In the genomic region with DNA sequence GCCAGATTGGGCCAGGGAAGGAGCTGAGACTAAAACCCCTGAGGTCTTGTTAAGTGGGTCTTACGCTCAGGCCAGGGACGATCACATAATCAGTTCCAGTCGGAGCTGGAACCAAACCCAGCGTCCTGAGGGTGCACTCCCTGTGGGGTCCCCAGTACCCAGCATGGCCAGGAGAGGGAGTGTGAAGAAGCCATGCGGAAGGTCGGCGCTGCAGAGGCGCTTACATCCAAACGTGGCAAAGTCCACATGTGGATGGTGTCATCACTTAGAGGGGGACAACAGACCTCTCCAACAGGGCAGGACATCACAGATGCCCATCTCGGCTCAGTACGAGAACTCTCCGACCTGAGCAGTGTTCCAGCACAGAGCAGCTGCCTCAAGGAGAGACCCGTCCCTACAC, we compare ENCODE assay signal across 13 cellular contexts. TPM values are rescaled to one million over a fixed set of nuclear protein-coding genes. Genes with fewer than 3 reads are reported as not detected.
DNase-seq lines count a peak whose midpoint lies in the region; ATAC-seq, FAIRE-seq and TF ChIP-seq lines count a peak whose summit lies in the region.
"Had no signal": no experiment of that assay in that cellular context is flagged by ENCODE, and none has a peak within 500 bp of the region (broad histone marks: within the 10 kb centered on the region; RNA-seq: fewer than 3 reads in every experiment).

No MANE protein-coding gene starts in this region.

- POLR2A ChIA-PET in endothelial cell of umbilical vein (lab: Charles Lee), result no interaction called here
- POLR2A ChIA-PET in CD4-positive, alpha-beta memory T cell (lab: Charles Lee; ENCODE audit: partially characterized antibody), result no interaction called here

- no peak overlapping the region for H2AFZ ChIP-seq in DND-41 (ENCODE audit: low read depth, low read length)
- no peak overlapping the region for H2AFZ ChIP-seq in Loucy (ENCODE audit: low read length)
- H2AFZ ChIP-seq in endothelial cell of umbilical vein (ENCODE audit: low read depth, low read length), result no peak overlapping the region
- H2AFZ ChIP-seq: parathyroid adenoma had no signal

- H3K4me3 ChIP-seq in DND-41 (ENCODE audit: low read depth in 1 of 2, low read length in 2 of 2), result no peak overlapping the region
- no peak overlapping the region for H3K4me3 ChIP-seq in Loucy (ENCODE audit: low read length, poor library complexity, severe bottlenecking)
- no peak overlapping the region for H3K4me3 ChIP-seq in endothelial cell of umbilical vein (replicated peaks in 1 of 3; ENCODE audit: insufficient read depth in 1 of 3, low read depth in 1 of 3, low read length in 3 of 3)
- no peak overlapping the region for H3K4me3 ChIP-seq in psoas muscle
- no peak overlapping the region for H3K4me3 ChIP-seq in CD4-positive, alpha-beta memory T cell (ENCODE audit: low read length in 2 of 2)

- H3K9me1 ChIP-seq in endothelial cell of umbilical vein (replicated peaks; ENCODE audit: control insufficient read depth, extremely low read depth, insufficient read depth, low read length), result no peaks in the 10 kb centered on the region

- H3K4me3 Mint-ChIP-seq in CD4-positive, alpha-beta memory T cell, result no peak overlapping the region

- no peaks in the 10 kb centered on the region for H3K9me3 Mint-ChIP-seq in CD4-positive, alpha-beta memory T cell

- BruUV-seq in endothelial cell of umbilical vein (replicated peaks; lab: Mats Ljungman, UMichigan), result no TSS peak

- no peak for FAIRE-seq in endothelial cell of umbilical vein (lab: Jason Lieb, UNC)
- FAIRE-seq in GM12891 (lab: Jason Lieb, UNC), result no peak

- no peaks in the 10 kb centered on the region for H3K27me3 Mint-ChIP-seq in CD4-positive, alpha-beta memory T cell

- dilution Hi-C loops in endothelial cell of umbilical vein (cut with MboI; ENCODE audit: extremely low pct_ligation_motif_present, low sequenced_read_pairs), result no loop called here

- H3K9me3 ChIP-seq in DND-41 (ENCODE audit: insufficient read depth, low read length, severe bottlenecking) (no peaks in the 10 kb centered on the region), Loucy (ENCODE audit: insufficient read depth, low read depth, low read length) (no peaks in the 10 kb centered on the region), endothelial cell of umbilical vein (replicated peaks; ENCODE audit: control insufficient read depth, insufficient read depth, low read length) (no peaks in the 10 kb centered on the region), psoas muscle (no peaks in the 10 kb centered on the region)
- H3K9me3 ChIP-seq in CD4-positive, alpha-beta memory T cell (ENCODE audit: control insufficient read depth in 1 of 2, low read length in 2 of 2), result no peaks in the 10 kb centered on the region

- intact Hi-C loops in endothelial cell of umbilical vein (cut with micrococcal nuclease) (no loop called here), psoas muscle (cut with DNase I) (no loop called here)
- intact Hi-C loops in CD4-positive, alpha-beta memory T cell (cut with micrococcal nuclease), result no loop called here

- peaks cover 11 to 45% of the 10 kb centered on the region in 2 donors for H3K36me3 Mint-ChIP-seq in CD4-positive, alpha-beta memory T cell

- H3K79me2 ChIP-seq in DND-41 (ENCODE audit: insufficient read depth, low read length) (peaks cover 14% of the 10 kb centered on the region), Loucy (ENCODE audit: insufficient read depth, low read length) (no peaks in the 10 kb centered on the region; the same call in 1 of the 2 replicates), endothelial cell of umbilical vein (ENCODE audit: control insufficient read depth, insufficient read depth, low read length) (peaks cover 8% of the 10 kb centered on the region)

- H3K27ac ChIP-seq in DND-41 (ENCODE audit: low read length) (no peak overlapping the region), endothelial cell of umbilical vein (ENCODE audit: insufficient read depth, low read depth, low read length) (no peak overlapping the region), psoas muscle (no peak overlapping the region)
- no peak overlapping the region for H3K27ac ChIP-seq in CD4-positive, alpha-beta memory T cell (ENCODE audit: low read depth, low read length)
- H3K27ac ChIP-seq: parathyroid adenoma had no signal

- H3K9ac ChIP-seq in DND-41 (ENCODE audit: low read depth, low read length) (no peak overlapping the region), Loucy (ENCODE audit: low read depth, low read length, poor library complexity, severe bottlenecking) (no peak overlapping the region), endothelial cell of umbilical vein (replicated peaks; ENCODE audit: extremely low read depth, insufficient read depth, low read length) (no peak overlapping the region)
- H3K9ac ChIP-seq: parathyroid adenoma had no signal

- H4K20me1 ChIP-seq in DND-41 (ENCODE audit: insufficient read depth, low read length), result peaks cover 32% of the 10 kb centered on the region
- no peaks in the 10 kb centered on the region for H4K20me1 ChIP-seq in Loucy (ENCODE audit: insufficient read depth, low read length, poor library complexity, severe bottlenecking)
- no peaks in the 10 kb centered on the region for H4K20me1 ChIP-seq in endothelial cell of umbilical vein (replicated peaks; ENCODE audit: control insufficient read depth, extremely low read depth, insufficient read depth, low read length)

- no peaks in the 10 kb centered on the region for H3K4me1 Mint-ChIP-seq in CD4-positive, alpha-beta memory T cell

- no peak for TF ChIP-seq POLR2A in endothelial cell of umbilical vein (IDR thresholded peaks at IDR 0.05; ENCODE audit: low read depth, low read length)
- no peak for TF ChIP-seq POLR2A in GM12891 (IDR thresholded peaks at IDR 0.05; ENCODE audit: low read depth, low read length)

- peak; percentile 39 for TF ChIP-seq CTCF in DND-41 (IDR thresholded peaks at IDR 0.05; ENCODE audit: borderline replicate concordance, extremely low read depth, low read length, poor library complexity, severe bottlenecking)
- TF ChIP-seq CTCF in Loucy (conservative IDR thresholded peaks at IDR 0.05; ENCODE audit: low read length), result peak; percentile 31
- peak; percentile 21 to 30 for TF ChIP-seq CTCF in endothelial cell of umbilical vein (IDR thresholded peaks at IDR 0.05; ENCODE audit: extremely low read depth in 1 of 2, insufficient read depth in 1 of 2, low read depth in 1 of 2, low read length in 2 of 2)
- TF ChIP-seq CTCF in psoas muscle (IDR thresholded peaks at IDR 0.05), result peak; percentile 26

- CTCF ChIA-PET in endothelial cell of umbilical vein (lab: Charles Lee), result interaction anchor here (2.3 kb wide), 1 partner anchor 11 kb away, joined by 14 read pairs; no protein-coding TSS in a partner anchor
- CTCF ChIA-PET in CD4-positive, alpha-beta memory T cell (lab: Charles Lee; ENCODE audit: partially characterized antibody), result interaction anchor here (1.7 kb wide), 1 partner anchor 11 kb away, joined by 4 read pairs; no protein-coding TSS in a partner anchor

- no peak overlapping the region for H3K4me2 ChIP-seq in DND-41 (ENCODE audit: insufficient read depth, low read length)
- H3K4me2 ChIP-seq in Loucy (ENCODE audit: low read depth, low read length, poor library complexity, severe bottlenecking), result no peak overlapping the region
- no peak overlapping the region for H3K4me2 ChIP-seq in endothelial cell of umbilical vein (ENCODE audit: insufficient read depth, low read length)

- H3F3A ChIP-seq in Loucy (ENCODE audit: low read depth), result no peaks in the 10 kb centered on the region

- H3K36me3 ChIP-seq in DND-41 (ENCODE audit: insufficient read depth, low read length) (peaks cover 87% of the 10 kb centered on the region), Loucy (ENCODE audit: insufficient read depth, low read length) (peaks cover 64% of the 10 kb centered on the region; the same call in 1 of the 2 replicates), endothelial cell of umbilical vein (ENCODE audit: control insufficient read depth in 2 of 2, extremely low read depth in 1 of 2, insufficient read depth in 2 of 2, low read length in 2 of 2) (peaks cover 23 to 54% of the 10 kb centered on the region in 2 experiments), psoas muscle (ENCODE audit: insufficient read depth in 1 of 2, low read depth in 1 of 2) (peaks cover 11 to 85% of the 10 kb centered on the region in 2 donors)
- peaks cover 44% of the 10 kb centered on the region for H3K36me3 ChIP-seq in CD4-positive, alpha-beta memory T cell (ENCODE audit: insufficient read depth, low read length)

- H3K9me2 ChIP-seq in Loucy (replicated peaks; ENCODE audit: low read depth, low read length), result no peaks in the 10 kb centered on the region

- DNase-seq in DND-41 (no peak), endothelial cell of umbilical vein (ENCODE audit: low read depth, low spot score) (no peak), psoas muscle (peak in 1 of 2 donors; percentile 62), pons (ENCODE audit: low spot score) (no peak), GM12891 (ENCODE audit: insufficient read length, low spot score) (no peak), SK-N-DZ (ENCODE audit: low spot score) (no peak)
- no peak for DNase-seq in CD4-positive, alpha-beta memory T cell
- DNase-seq: activated gamma-delta T cell, NCI-H1436, RPMI8226 had no signal

- H3K4me1 ChIP-seq in DND-41 (ENCODE audit: insufficient read depth, low read length), result no peaks in the 10 kb centered on the region
- no peaks in the 10 kb centered on the region for H3K4me1 ChIP-seq in Loucy (ENCODE audit: insufficient read depth, low read length, poor library complexity, severe bottlenecking)
- H3K4me1 ChIP-seq in endothelial cell of umbilical vein (ENCODE audit: control insufficient read depth, extremely low read depth, insufficient read depth, low read length), result peaks cover 12% of the 10 kb centered on the region
- peaks cover 20% of the 10 kb centered on the region for H3K4me1 ChIP-seq in psoas muscle
- H3K4me1 ChIP-seq in CD4-positive, alpha-beta memory T cell (ENCODE audit: insufficient read depth, low read length), result no peaks in the 10 kb centered on the region
- H3K4me1 ChIP-seq: parathyroid adenoma had no signal

- ATAC-seq in DND-41 (ENCODE audit: insufficient read depth, low read depth) (0 out of 3 replicates have a peak, but pooled peaks have one; percentile 33), psoas muscle (no peak)
- ATAC-seq: activated CD4-positive, CD25-positive, alpha-beta regulatory T cell treated with anti-CD3 and anti-CD28 coated beads, Interleukin-2, amount 50 U/mL, for 24 hours had no signal

- no peak overlapping the region for H3K27ac Mint-ChIP-seq in CD4-positive, alpha-beta memory T cell

- 76 to 83% (median 79%) methylated on average over 13 of the region's 13 CpGs for WGBS in psoas muscle, 3 donors

- no peaks in the 10 kb centered on the region for H3K27me3 ChIP-seq in DND-41 (ENCODE audit: insufficient read depth, low read length, poor library complexity)
- H3K27me3 ChIP-seq in Loucy (ENCODE audit: insufficient read depth, low read length, poor library complexity, severe bottlenecking), result no peaks in the 10 kb centered on the region
- H3K27me3 ChIP-seq in endothelial cell of umbilical vein (ENCODE audit: control insufficient read depth in 2 of 2, insufficient read depth in 2 of 2, low read length in 2 of 2), result no peaks in the 10 kb centered on the region
- H3K27me3 ChIP-seq in psoas muscle (ENCODE audit: insufficient read depth in 3 of 3, low read length in 2 of 3), result no peaks in the 10 kb centered on the region
- no peaks in the 10 kb centered on the region for H3K27me3 ChIP-seq in CD4-positive, alpha-beta memory T cell (ENCODE audit: insufficient read depth, low read length)

RNA-seq across cellular contexts. Expression of gene ATP5MGL, which starts 8.3 kb away (rescaled TPM):
- total RNA-seq in endothelial cell of umbilical vein (1.0 and 1.2 TPM in 2 replicates), psoas muscle (under 1 TPM in 3 of 4 donors, not detected in 1; 0.50 to 0.57 (median 0.55) TPM)
- polyA plus RNA-seq in endothelial cell of umbilical vein (0.11 TPM in 1 of 2 replicates, not detected in the other), psoas muscle (under 1 TPM in 1 of 3 donors, not detected in 2; 0.04 TPM)
- not detected in 2 replicates for polyA plus RNA-seq in endothelial cell of umbilical vein (2011; cell fraction: cytosol; rRNA removed)
- 0.67 and 0.74 TPM in 2 replicates for polyA plus RNA-seq in endothelial cell of umbilical vein (2011; cell fraction: nucleus; rRNA removed)
- polyA plus RNA-seq in endothelial cell of umbilical vein (2012), result not detected in 2 replicates
- 1.5 and 2.1 TPM in 2 replicates for polyA minus RNA-seq in endothelial cell of umbilical vein
- not detected for polyA minus RNA-seq in endothelial cell of umbilical vein (2011; cell fraction: cytosol; rRNA and poly(A)+ RNA removed)
- 2.2 and 2.6 TPM in 2 replicates for polyA minus RNA-seq in endothelial cell of umbilical vein (2011; cell fraction: nucleus; rRNA and poly(A)+ RNA removed)
- polyA plus RNA-seq in GM12891 (2012; ENCODE audit: low read depth, missing spikeins), result not detected
- total RNA-seq in CD4-positive, alpha-beta memory T cell, result 1 to 10 TPM; 1.9 to 2.1 TPM
- polyA plus RNA-seq in CD4-positive, alpha-beta memory T cell, result under 1 TPM in 1 of 2 donors, not detected in 1; 0.78 TPM
- not detected in 2 replicates for polyA plus RNA-seq in SK-N-DZ (2014; cell fraction: cytosol; rRNA removed)
- not detected in 2 replicates for polyA plus RNA-seq in SK-N-DZ (2014; cell fraction: nucleus; rRNA removed)

RNA-seq across cellular contexts. Expression of gene CYB5R3, which starts 17.1 kb away (rescaled TPM):
- total RNA-seq in endothelial cell of umbilical vein (217 and 232 TPM in 2 replicates), psoas muscle (100 to 1,000 TPM; 120 to 208 (median 176) TPM)
- polyA plus RNA-seq in endothelial cell of umbilical vein (263 and 329 TPM in 2 replicates), psoas muscle (100 to 1,000 TPM; 130 to 230 (median 162) TPM)
- 162 and 165 TPM in 2 replicates for polyA plus RNA-seq in endothelial cell of umbilical vein (2011; cell fraction: cytosol; rRNA removed)
- 58.9 and 72.2 TPM in 2 replicates for polyA plus RNA-seq in endothelial cell of umbilical vein (2011; cell fraction: nucleus; rRNA removed)
- polyA plus RNA-seq in endothelial cell of umbilical vein (2012), result 182 and 240 TPM in 2 replicates
- polyA minus RNA-seq in endothelial cell of umbilical vein, result 143 and 163 TPM in 2 replicates
- polyA minus RNA-seq in endothelial cell of umbilical vein (2011; cell fraction: cytosol; rRNA and poly(A)+ RNA removed), result 38.1 TPM
- 26.6 and 41.3 TPM in 2 replicates for polyA minus RNA-seq in endothelial cell of umbilical vein (2011; cell fraction: nucleus; rRNA and poly(A)+ RNA removed)
- polyA plus RNA-seq in GM12891 (2012; ENCODE audit: low read depth, missing spikeins), result 87.7 TPM
- 10 to 100 TPM; 42.7 to 43.2 TPM for total RNA-seq in CD4-positive, alpha-beta memory T cell
- 10 to 100 TPM; 46.4 to 91.1 TPM for polyA plus RNA-seq in CD4-positive, alpha-beta memory T cell
- 55.6 and 62.0 TPM in 2 replicates for polyA plus RNA-seq in SK-N-DZ (2014; cell fraction: cytosol; rRNA removed)
- 24.7 and 29.8 TPM in 2 replicates for polyA plus RNA-seq in SK-N-DZ (2014; cell fraction: nucleus; rRNA removed)

RNA-seq across cellular contexts. Expression of gene POLDIP3, which starts 17.4 kb away (rescaled TPM):
- total RNA-seq in endothelial cell of umbilical vein (46.6 and 60.4 TPM in 2 replicates), psoas muscle (10 to 100 TPM; 30.6 to 47.1 (median 34.9) TPM)
- polyA plus RNA-seq in endothelial cell of umbilical vein (29.3 and 29.5 TPM in 2 replicates), psoas muscle (10 to 100 TPM; 25.0 to 33.7 (median 26.5) TPM)
- 37.7 and 39.0 TPM in 2 replicates for polyA plus RNA-seq in endothelial cell of umbilical vein (2011; cell fraction: cytosol; rRNA removed)
- 57.7 and 64.0 TPM in 2 replicates for polyA plus RNA-seq in endothelial cell of umbilical vein (2011; cell fraction: nucleus; rRNA removed)
- 49.4 and 55.9 TPM in 2 replicates for polyA plus RNA-seq in endothelial cell of umbilical vein (2012)
- polyA minus RNA-seq in endothelial cell of umbilical vein, result 40.7 and 46.2 TPM in 2 replicates
- polyA minus RNA-seq in endothelial cell of umbilical vein (2011; cell fraction: cytosol; rRNA and poly(A)+ RNA removed), result 22.6 TPM
- polyA minus RNA-seq in endothelial cell of umbilical vein (2011; cell fraction: nucleus; rRNA and poly(A)+ RNA removed), result 25.2 and 28.3 TPM in 2 replicates
- 40.1 TPM for polyA plus RNA-seq in GM12891 (2012; ENCODE audit: low read depth, missing spikeins)
- total RNA-seq in CD4-positive, alpha-beta memory T cell, result 10 to 100 TPM; 80.6 to 82.3 TPM
- 10 to 100 TPM; 66.1 to 74.9 TPM for polyA plus RNA-seq in CD4-positive, alpha-beta memory T cell
- polyA plus RNA-seq in SK-N-DZ (2014; cell fraction: cytosol; rRNA removed), result 55.6 and 60.6 TPM in 2 replicates
- polyA plus RNA-seq in SK-N-DZ (2014; cell fraction: nucleus; rRNA removed), result 39.9 and 52.2 TPM in 2 replicates
